In genomic region chr17:2814499-2815341, GRCh38 we compare ENCODE assay signal across 8 cellular contexts. TPM values are rescaled to one million over a fixed set of nuclear protein-coding genes. Genes with fewer than 3 reads are reported as not detected.
DNase-seq lines count a peak whose midpoint lies in the region; ATAC-seq and TF ChIP-seq lines count a peak whose summit lies in the region.

No MANE protein-coding gene starts in this region.

- no peak for TF ChIP-seq CTCF in NB4 (IDR thresholded peaks at IDR 0.05; ENCODE audit: low read depth, low read length)
- no peak for TF ChIP-seq CTCF in thoracic aorta (IDR thresholded peaks at IDR 0.05)
- no peak for TF ChIP-seq CTCF in prostate gland (IDR thresholded peaks at IDR 0.05)
- TF ChIP-seq CTCF in foreskin keratinocyte (conservative IDR thresholded peaks at IDR 0.05), result no peak

- intact Hi-C loops in prostate gland (cut with DNase I), result no loop called here

- TF ChIP-seq POLR2A in NB4 (IDR thresholded peaks at IDR 0.05; ENCODE audit: extremely low read depth, insufficient read length), result no peak
- no peak for TF ChIP-seq POLR2A in prostate gland (IDR thresholded peaks at IDR 0.05)

- DNase-seq in NB4 (ENCODE audit: low read depth) (peak; percentile 80), activated T-cell treated with anti-CD3 and anti-CD28 coated beads for 48 hours (ENCODE audit: low read depth) (peak; percentile 77), thoracic aorta (ENCODE audit: low spot score) (no peak), prostate gland (ENCODE audit: low spot score) (no peak), mesenteric fat pad (ENCODE audit: low spot score) (no peak), foreskin keratinocyte (no peak)

- no peaks in the 10 kb centered on the region for H3K36me3 ChIP-seq in thoracic aorta
- no peaks in the 10 kb centered on the region for H3K36me3 ChIP-seq in prostate gland

- WGBS in prostate gland, result 48% methylated on average over 26 of the region's 26 CpGs

- peak overlapping the region; percentile 25 for H3K4me3 ChIP-seq in NB4 (ENCODE audit: low read depth, low read length)
- peak overlapping the region; percentile 12 for H3K4me3 ChIP-seq in mononuclear cell (ENCODE audit: low read length)
- peak overlapping the region; percentile 47 for H3K4me3 ChIP-seq in thoracic aorta
- no peak overlapping the region for H3K4me3 ChIP-seq in prostate gland

- H3K27ac ChIP-seq in thoracic aorta, result no peak overlapping the region
- H3K27ac ChIP-seq in prostate gland, result no peak overlapping the region
- no peak overlapping the region for H3K27ac ChIP-seq in foreskin keratinocyte

- no peaks in the 10 kb centered on the region for H3K9me3 ChIP-seq in mononuclear cell (ENCODE audit: low read depth, low read length)
- H3K9me3 ChIP-seq in thoracic aorta, result no peaks in the 10 kb centered on the region
- no peaks in the 10 kb centered on the region for H3K9me3 ChIP-seq in prostate gland

- ATAC-seq in GM18873 (IDR thresholded peaks at IDR 0.05; ENCODE audit: low FRiP score, unreplicated experiment), result peak; percentile 46
- ATAC-seq in thoracic aorta (ENCODE audit: insufficient number of reproducible peaks, low FRiP score, low read depth), result no peak
- no peak for ATAC-seq in foreskin keratinocyte

- H3K4me1 ChIP-seq in mononuclear cell (ENCODE audit: insufficient read depth, low read length) (peaks cover 64% of the 10 kb centered on the region), thoracic aorta (ENCODE audit: control insufficient read depth in 1 of 2, low read depth in 2 of 2) (no peaks in the 10 kb centered on the region), prostate gland (replicated peaks) (no peaks in the 10 kb centered on the region), foreskin keratinocyte (peaks cover 2% of the 10 kb centered on the region)

- no peaks in the 10 kb centered on the region for H3K27me3 ChIP-seq in mononuclear cell (ENCODE audit: insufficient read depth, low read length)
- H3K27me3 ChIP-seq in thoracic aorta (replicated peaks; ENCODE audit: insufficient read depth), result no peaks in the 10 kb centered on the region
- H3K27me3 ChIP-seq in prostate gland (replicated peaks; ENCODE audit: insufficient read depth), result no peaks in the 10 kb centered on the region
- no peaks in the 10 kb centered on the region for H3K27me3 ChIP-seq in foreskin keratinocyte

RNA-seq across cellular contexts. Expression of gene RAP1GAP2, which starts 18.5 kb away (rescaled TPM):
- total RNA-seq in mononuclear cell (29.3 TPM), thoracic aorta (10 to 100 TPM; 10.0 to 12.4 TPM), prostate gland (10 to 100 TPM; 28.9 to 48.3 TPM), mesenteric fat pad (10.4 TPM), foreskin keratinocyte (28.2 and 29.5 TPM in 2 replicates)
- 13.0 and 15.0 TPM in 2 replicates for polyA plus RNA-seq in foreskin keratinocyte

Comparison
In these comparisons a context has a peak if more than half of its experiments do, and no peak if none do; other contexts are left out.
1. DNase-seq: peak in NB4 (single experiment) and activated T-cell treated with anti-CD3 and anti-CD28 coated beads for 48 hours (single experiment); none in thoracic aorta (single experiment), prostate gland (single experiment), mesenteric fat pad (single experiment) and foreskin keratinocyte (0 of 2).
2. H3K4me3 ChIP-seq: peak in NB4 (single experiment), mononuclear cell (single experiment) and thoracic aorta (single experiment); none in prostate gland (0 of 2).